ENCODE assay signal across 2 cellular contexts in genomic region chr7:127653396-127653795, GRCh38.
TF ChIP-seq lines count a peak whose summit lies in the region.

No MANE protein-coding gene starts in this region.

TF ChIP-seq in SK-N-SH, 30 proteins besides CTCF, POLR2A, EP300 and RAD21 (continued from another document):
- TF ChIP-seq PBX3 (IDR thresholded peaks at IDR 0.05): no peak
- no peak for TF ChIP-seq MXI1 (IDR thresholded peaks at IDR 0.05; ENCODE audit: low read depth, low read length)
- TF ChIP-seq RCOR1 (IDR thresholded peaks at IDR 0.05; ENCODE audit: low read length): no peak
- no peak for TF ChIP-seq CHD2 (IDR thresholded peaks at IDR 0.05; ENCODE audit: low read length, partially characterized antibody)
- TF ChIP-seq TCF12 (IDR thresholded peaks at IDR 0.05): no peak
- TF ChIP-seq GABPA (IDR thresholded peaks at IDR 0.05; ENCODE audit: low read depth): no peak

TF ChIP-seq in SK-N-SH treated with all-trans-retinoic acid at 6 μM for 48 hours, 23 proteins besides CTCF, POLR2A, EP300 and RAD21 (continued from another document):
- no peak for TF ChIP-seq ZFP30 (CRISPR knock-in tag; IDR thresholded peaks at IDR 0.05)
- no peak for TF ChIP-seq ZNF565 (CRISPR knock-in tag; conservative IDR thresholded peaks at IDR 0.05; ENCODE audit: low read depth)
- no peak for TF ChIP-seq BACH2 (CRISPR knock-in tag; IDR thresholded peaks at IDR 0.05; ENCODE audit: borderline replicate concordance)
- TF ChIP-seq, protein P1, sequence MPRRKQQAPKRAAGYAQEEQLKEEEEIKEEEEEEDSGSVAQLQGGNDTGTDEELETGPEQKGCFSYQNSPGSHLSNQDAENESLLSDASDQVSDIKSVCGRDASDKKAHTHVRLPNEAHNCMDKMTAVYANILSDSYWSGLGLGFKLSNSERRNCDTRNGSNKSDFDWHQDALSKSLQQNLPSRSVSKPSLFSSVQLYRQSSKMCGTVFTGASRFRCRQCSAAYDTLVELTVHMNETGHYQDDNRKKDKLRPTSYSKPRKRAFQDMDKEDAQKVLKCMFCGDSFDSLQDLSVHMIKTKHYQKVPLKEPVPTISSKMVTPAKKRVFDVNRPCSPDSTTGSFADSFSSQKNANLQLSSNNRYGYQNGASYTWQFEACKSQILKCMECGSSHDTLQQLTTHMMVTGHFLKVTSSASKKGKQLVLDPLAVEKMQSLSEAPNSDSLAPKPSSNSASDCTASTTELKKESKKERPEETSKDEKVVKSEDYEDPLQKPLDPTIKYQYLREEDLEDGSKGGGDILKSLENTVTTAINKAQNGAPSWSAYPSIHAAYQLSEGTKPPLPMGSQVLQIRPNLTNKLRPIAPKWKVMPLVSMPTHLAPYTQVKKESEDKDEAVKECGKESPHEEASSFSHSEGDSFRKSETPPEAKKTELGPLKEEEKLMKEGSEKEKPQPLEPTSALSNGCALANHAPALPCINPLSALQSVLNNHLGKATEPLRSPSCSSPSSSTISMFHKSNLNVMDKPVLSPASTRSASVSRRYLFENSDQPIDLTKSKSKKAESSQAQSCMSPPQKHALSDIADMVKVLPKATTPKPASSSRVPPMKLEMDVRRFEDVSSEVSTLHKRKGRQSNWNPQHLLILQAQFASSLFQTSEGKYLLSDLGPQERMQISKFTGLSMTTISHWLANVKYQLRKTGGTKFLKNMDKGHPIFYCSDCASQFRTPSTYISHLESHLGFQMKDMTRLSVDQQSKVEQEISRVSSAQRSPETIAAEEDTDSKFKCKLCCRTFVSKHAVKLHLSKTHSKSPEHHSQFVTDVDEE (CRISPR knock-in tag; IDR thresholded peaks at IDR 0.05): no peak
- TF ChIP-seq PPARA (CRISPR knock-in tag; IDR thresholded peaks at IDR 0.05; ENCODE audit: borderline replicate concordance): no peak
- TF ChIP-seq GLIS3 (CRISPR knock-in tag; IDR thresholded peaks at IDR 0.05): no peak
- TF ChIP-seq CREB5 (CRISPR knock-in tag; IDR thresholded peaks at IDR 0.05; ENCODE audit: low read depth): no peak
- no peak for TF ChIP-seq CSRNP3 (CRISPR knock-in tag; IDR thresholded peaks at IDR 0.05)
- TF ChIP-seq ZC3H10 (CRISPR knock-in tag; IDR thresholded peaks at IDR 0.05): no peak
- no peak for TF ChIP-seq ZNF8 (CRISPR knock-in tag; IDR thresholded peaks at IDR 0.05)
- no peak for TF ChIP-seq ESRRG (CRISPR knock-in tag; IDR thresholded peaks at IDR 0.05)
- TF ChIP-seq OSR1 (CRISPR knock-in tag; IDR thresholded peaks at IDR 0.05): no peak
- no peak for TF ChIP-seq RARB (CRISPR knock-in tag; IDR thresholded peaks at IDR 0.05)
